In the genomic region with DNA sequence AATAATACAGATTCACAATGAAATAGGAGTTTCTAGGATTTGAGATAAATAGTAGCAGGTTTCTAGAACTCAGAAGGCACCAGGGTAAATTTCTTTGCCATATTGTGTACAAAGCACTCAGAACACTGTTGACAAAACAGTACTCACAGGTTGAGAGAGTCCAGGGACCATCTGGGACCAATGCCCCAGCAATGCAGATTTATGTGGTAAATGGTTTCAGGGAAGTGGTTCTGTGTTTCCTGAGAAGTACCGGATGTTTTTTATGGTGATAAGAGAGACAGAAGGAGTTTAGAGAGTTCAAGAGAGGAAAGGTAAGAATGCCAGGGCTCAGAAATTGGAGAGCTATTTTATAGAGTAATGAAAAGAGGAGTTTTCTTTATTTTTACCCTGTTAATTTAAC, we compare ENCODE assay signal across 1 cellular context.
A peak's percentile ranks its signal among the peaks of the same experiment; 100 is the strongest.
TF ChIP-seq lines count a peak whose summit lies in the region.

No MANE protein-coding gene starts in this region.

TF ChIP-seq in HepG2, 621 proteins besides CTCF, POLR2A, EP300 and RAD21 (continued from another document):
- TF ChIP-seq ZBTB4 (CRISPR knock-in tag; IDR thresholded peaks at IDR 0.05; ENCODE audit: borderline replicate concordance) = no peak
- TF ChIP-seq GFI1 (CRISPR knock-in tag; IDR thresholded peaks at IDR 0.05; ENCODE audit: borderline replicate concordance) = no peak
- no peak for TF ChIP-seq THYN1 (CRISPR knock-in tag; IDR thresholded peaks at IDR 0.05; ENCODE audit: borderline replicate concordance, low read depth)
- TF ChIP-seq SSRP1 (CRISPR knock-in tag; IDR thresholded peaks at IDR 0.05) = no peak
- TF ChIP-seq ZNF547 (CRISPR knock-in tag; IDR thresholded peaks at IDR 0.05) = no peak
- TF ChIP-seq FIP1L1 (IDR thresholded peaks at IDR 0.05; ENCODE audit: borderline replicate concordance, insufficient read depth, low read depth, low read length) = no peak
- TF ChIP-seq HNF4G (IDR thresholded peaks at IDR 0.05; ENCODE audit: borderline replicate concordance, low read depth, low read length) = no peak
- no peak for TF ChIP-seq HNF4G (CRISPR knock-in tag; IDR thresholded peaks at IDR 0.05; ENCODE audit: borderline replicate concordance, low read depth)
- TF ChIP-seq NAIF1 (CRISPR knock-in tag; IDR thresholded peaks at IDR 0.05; ENCODE audit: borderline replicate concordance) = no peak
- TF ChIP-seq ZFP41 (CRISPR knock-in tag; IDR thresholded peaks at IDR 0.05; ENCODE audit: borderline replicate concordance) = no peak
- TF ChIP-seq ZBTB21 (CRISPR knock-in tag; IDR thresholded peaks at IDR 0.05) = no peak
- no peak for TF ChIP-seq RAD51 (IDR thresholded peaks at IDR 0.05; ENCODE audit: borderline replicate concordance)
- TF ChIP-seq NR3C1 (CRISPR knock-in tag; IDR thresholded peaks at IDR 0.05) = no peak
- no peak for TF ChIP-seq NFATC3 (CRISPR knock-in tag; IDR thresholded peaks at IDR 0.05)
- TF ChIP-seq BRD4 (CRISPR knock-in tag; IDR thresholded peaks at IDR 0.05) = no peak
- TF ChIP-seq BRF2 (CRISPR knock-in tag; IDR thresholded peaks at IDR 0.05) = no peak
- no peak for TF ChIP-seq ZNF792 (CRISPR knock-in tag; IDR thresholded peaks at IDR 0.05)
- TF ChIP-seq YY1 (IDR thresholded peaks at IDR 0.05; ENCODE audit: insufficient read depth, insufficient replicate concordance, low read depth, low read length) = no peak
- peak; percentile 62; the same call in 1 of the 2 replicates for TF ChIP-seq ETV5 (CRISPR knock-in tag; IDR thresholded peaks at IDR 0.05; ENCODE audit: borderline replicate concordance)
- TF ChIP-seq ZFY (CRISPR knock-in tag; IDR thresholded peaks at IDR 0.05) = no peak
- no peak for TF ChIP-seq IKZF1 (IDR thresholded peaks at IDR 0.05)
- 0 out of 2 replicates have a peak, but pooled peaks have one; percentile 29 for TF ChIP-seq IKZF5 (CRISPR knock-in tag; IDR thresholded peaks at IDR 0.05)
- TF ChIP-seq TFDP2 (CRISPR knock-in tag; IDR thresholded peaks at IDR 0.05) = no peak
- TF ChIP-seq ERF (CRISPR knock-in tag; IDR thresholded peaks at IDR 0.05) = no peak
- TF ChIP-seq AHDC1 (CRISPR knock-in tag; IDR thresholded peaks at IDR 0.05; ENCODE audit: borderline replicate concordance) = peak; percentile 89; the same call in 1 of the 2 replicates
- TF ChIP-seq KDM6A (CRISPR knock-in tag; IDR thresholded peaks at IDR 0.05; ENCODE audit: low read depth) = 0 out of 2 replicates have a peak, but pooled peaks have one; percentile 25
- TF ChIP-seq ZNF431 (CRISPR knock-in tag; IDR thresholded peaks at IDR 0.05; ENCODE audit: borderline replicate concordance, low read depth) = no peak
- TF ChIP-seq CBX5 (CRISPR knock-in tag; IDR thresholded peaks at IDR 0.05; ENCODE audit: borderline replicate concordance) = no peak
- no peak for TF ChIP-seq REST (IDR thresholded peaks at IDR 0.05; ENCODE audit: borderline replicate concordance in 1 of 2, low read depth in 1 of 2, low read length in 2 of 2)
- no peak for TF ChIP-seq HOXD1 (CRISPR knock-in tag; IDR thresholded peaks at IDR 0.05)
- TF ChIP-seq SOX13 (IDR thresholded peaks at IDR 0.05) = no peak
- TF ChIP-seq SOX13 (CRISPR knock-in tag; conservative IDR thresholded peaks at IDR 0.05 in 1 of 2, IDR thresholded peaks at IDR 0.05 in 1 of 2) = no peak
- 0 out of 2 replicates have a peak, but pooled peaks have one; percentile 25 for TF ChIP-seq HOMEZ (CRISPR knock-in tag; IDR thresholded peaks at IDR 0.05; ENCODE audit: low read depth)
- peak; percentile 53; the same call in 1 of the 2 replicates for TF ChIP-seq GATAD2A (CRISPR knock-in tag; IDR thresholded peaks at IDR 0.05)
- TF ChIP-seq MATR3 (CRISPR knock-in tag; IDR thresholded peaks at IDR 0.05) = no peak
- TF ChIP-seq ZNF18 (CRISPR knock-in tag; IDR thresholded peaks at IDR 0.05; ENCODE audit: insufficient replicate concordance) = no peak
- no peak for TF ChIP-seq CBFB (CRISPR knock-in tag; IDR thresholded peaks at IDR 0.05)
